In genomic region chr1:36463404-36463772, GRCh38 we compare ENCODE assay signal across 8 cellular contexts. TPM values are rescaled to one million over a fixed set of nuclear protein-coding genes. Genes with fewer than 3 reads are reported as not detected.
DNase-seq lines count a peak whose midpoint lies in the region; ATAC-seq and TF ChIP-seq lines count a peak whose summit lies in the region.

No MANE protein-coding gene starts in this region.

- H3K36me3 Mint-ChIP-seq in CD14-positive monocyte (peaks cover 62 to 67% of the 10 kb centered on the region in 2 donors), nephron progenitor cell (ENCODE audit: low read depth) (peaks cover 22% of the 10 kb centered on the region)

- H3K4me1 ChIP-seq in Loucy (ENCODE audit: insufficient read depth, low read length, poor library complexity, severe bottlenecking), result peaks cover 29% of the 10 kb centered on the region
- H3K4me1 ChIP-seq in endocrine pancreas (ENCODE audit: control insufficient read depth, insufficient read depth, low read length), result no peaks in the 10 kb centered on the region

- peak overlapping the region; percentile 92 to 98 for H3K4me3 Mint-ChIP-seq in CD14-positive monocyte
- H3K4me3 Mint-ChIP-seq in nephron progenitor cell, result peak overlapping the region; percentile 98

- no peaks in the 10 kb centered on the region for H3K36me3 ChIP-seq in Loucy (ENCODE audit: insufficient read depth, low read length)
- H3K36me3 ChIP-seq in endocrine pancreas (ENCODE audit: control insufficient read depth, insufficient read depth, low read length), result no peaks in the 10 kb centered on the region

- H3K9ac ChIP-seq in Loucy (ENCODE audit: low read depth, low read length, poor library complexity, severe bottlenecking) (peak overlapping the region; percentile 81), endocrine pancreas (ENCODE audit: control insufficient read depth, insufficient read depth, low read length) (peak overlapping the region; percentile 75)

- H3K4me1 Mint-ChIP-seq in CD14-positive monocyte, result peaks cover 46% of the 10 kb centered on the region
- peaks cover 60% of the 10 kb centered on the region for H3K4me1 Mint-ChIP-seq in nephron progenitor cell

- H3K27me3 ChIP-seq in Loucy (ENCODE audit: insufficient read depth, low read length, poor library complexity, severe bottlenecking) (no peaks in the 10 kb centered on the region), endocrine pancreas (ENCODE audit: control insufficient read depth, insufficient read depth, low read length) (no peaks in the 10 kb centered on the region)

- H3K27ac Mint-ChIP-seq in CD14-positive monocyte (peak overlapping the region in 6 of 7 donors; percentile 93 to 98 (median 96)), nephron progenitor cell (peak overlapping the region; percentile 100)

- ATAC-seq in GM19023 (IDR thresholded peaks at IDR 0.05; ENCODE audit: unreplicated experiment) (no peak), GM21529 (IDR thresholded peaks at IDR 0.05; ENCODE audit: unreplicated experiment) (no peak), GM18498 (IDR thresholded peaks at IDR 0.05; ENCODE audit: unreplicated experiment) (no peak)

- no peaks in the 10 kb centered on the region for H3F3A ChIP-seq in Loucy (ENCODE audit: low read depth)

- intact Hi-C loops in CD14-positive monocyte (cut with micrococcal nuclease), result no loop called here

- H3K27me3 Mint-ChIP-seq in CD14-positive monocyte (ENCODE audit: low read depth in 3 of 3) (peaks cover 0 to 4% (median 3%) of the 10 kb centered on the region in 3 donors), nephron progenitor cell (ENCODE audit: low read depth, poor library complexity) (no peaks in the 10 kb centered on the region)

- H3K4me3 ChIP-seq in Loucy (ENCODE audit: low read length, poor library complexity, severe bottlenecking) (peak overlapping the region; percentile 93), endocrine pancreas (ENCODE audit: control insufficient read depth, insufficient read depth, low read length) (peak overlapping the region; percentile 71)

- peaks cover 10% of the 10 kb centered on the region for H3K79me2 ChIP-seq in Loucy (ENCODE audit: insufficient read depth, low read length)

- H3K4me2 ChIP-seq in Loucy (ENCODE audit: low read depth, low read length, poor library complexity, severe bottlenecking), result peak overlapping the region; percentile 74

- peaks cover 5% of the 10 kb centered on the region for H4K20me1 ChIP-seq in Loucy (ENCODE audit: insufficient read depth, low read length, poor library complexity, severe bottlenecking)

- H3K9me3 Mint-ChIP-seq in CD14-positive monocyte, result peaks cover 0 to 3% (median 0%) of the 10 kb centered on the region in 7 donors
- no peaks in the 10 kb centered on the region for H3K9me3 Mint-ChIP-seq in nephron progenitor cell

- TF ChIP-seq CTCF in CD14-positive monocyte (IDR thresholded peaks at IDR 0.05), result no peak
- no peak for TF ChIP-seq CTCF in Loucy (conservative IDR thresholded peaks at IDR 0.05; ENCODE audit: low read length)
- TF ChIP-seq CTCF in nephron progenitor cell (IDR thresholded peaks at IDR 0.05), result no peak

- no peaks in the 10 kb centered on the region for H3K9me2 ChIP-seq in Loucy (replicated peaks; ENCODE audit: low read depth, low read length)

- H3K9me3 ChIP-seq in Loucy (ENCODE audit: insufficient read depth, low read depth, low read length) (no peaks in the 10 kb centered on the region), endocrine pancreas (ENCODE audit: control insufficient read depth, low read length) (no peaks in the 10 kb centered on the region)

- DNase-seq in CD14-positive monocyte (ENCODE audit: low spot score), result no peak
- DNase-seq in nephron progenitor cell, result no peak
- no peak for DNase-seq in effector CD8-positive, alpha-beta T cell (lab: John Stamatoyannopoulos, UW)

- H2AFZ ChIP-seq in Loucy (ENCODE audit: low read length), result peak overlapping the region; percentile 89; the same call in 1 of the 2 replicates

RNA-seq across cellular contexts. Expression of gene MRPS15, which starts 0.8 kb away (rescaled TPM):
- polyA plus RNA-seq in CD14-positive monocyte, result 10 to 100 TPM; 66.4 to 68.1 TPM

RNA-seq across cellular contexts. Expression of gene OSCP1, which starts 13.1 kb away (rescaled TPM):
- polyA plus RNA-seq in CD14-positive monocyte, result under 1 TPM in 1 of 2 donors, not detected in 1; 0.82 TPM

RNA-seq across cellular contexts. Expression of gene CSF3R, which starts 19.3 kb away (rescaled TPM):
- polyA plus RNA-seq in CD14-positive monocyte, result 100 to 1,000 TPM; 270 to 447 TPM
